ENCODE assay signal across 1 cellular context in the genomic region with DNA sequence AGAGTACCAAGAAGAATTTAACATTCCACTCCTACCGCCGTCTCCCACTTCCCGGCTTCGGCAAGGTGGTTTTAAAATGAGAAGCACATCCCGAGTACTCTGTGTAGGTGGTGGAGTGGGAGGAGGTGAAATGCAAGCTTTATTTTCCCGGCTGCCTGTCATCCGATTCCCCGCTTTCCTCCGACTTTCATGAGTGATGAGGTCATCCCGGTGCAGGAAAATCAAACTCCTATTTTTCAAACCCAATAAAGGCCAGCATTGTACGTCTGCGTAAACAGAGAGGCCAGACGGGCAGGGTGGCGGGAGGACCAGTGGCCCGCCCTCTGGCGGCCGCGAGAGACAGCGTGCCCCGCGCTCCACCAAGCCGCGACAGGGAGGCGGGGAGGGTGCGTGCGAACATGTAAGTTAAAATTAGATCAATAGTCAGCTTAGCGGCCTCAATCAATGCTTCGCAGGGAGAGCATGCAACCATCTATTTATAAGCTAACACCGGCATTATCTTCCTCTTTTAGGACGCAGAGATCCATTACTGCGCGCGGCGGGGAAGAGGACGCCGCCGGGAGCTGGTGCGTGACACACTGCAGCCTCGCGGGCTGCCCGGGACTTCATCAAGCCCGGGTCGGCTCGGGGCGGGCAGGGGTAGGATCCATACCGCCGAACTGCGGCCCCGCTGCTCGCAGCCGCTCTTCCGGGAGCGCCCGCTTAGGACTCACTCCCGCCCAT.
TF ChIP-seq lines count a peak whose summit lies in the region.

No MANE protein-coding gene starts in this region.

TF ChIP-seq in HepG2, 621 proteins besides CTCF, POLR2A, EP300 and RAD21 (continued from another document):
- TF ChIP-seq, protein P1, sequence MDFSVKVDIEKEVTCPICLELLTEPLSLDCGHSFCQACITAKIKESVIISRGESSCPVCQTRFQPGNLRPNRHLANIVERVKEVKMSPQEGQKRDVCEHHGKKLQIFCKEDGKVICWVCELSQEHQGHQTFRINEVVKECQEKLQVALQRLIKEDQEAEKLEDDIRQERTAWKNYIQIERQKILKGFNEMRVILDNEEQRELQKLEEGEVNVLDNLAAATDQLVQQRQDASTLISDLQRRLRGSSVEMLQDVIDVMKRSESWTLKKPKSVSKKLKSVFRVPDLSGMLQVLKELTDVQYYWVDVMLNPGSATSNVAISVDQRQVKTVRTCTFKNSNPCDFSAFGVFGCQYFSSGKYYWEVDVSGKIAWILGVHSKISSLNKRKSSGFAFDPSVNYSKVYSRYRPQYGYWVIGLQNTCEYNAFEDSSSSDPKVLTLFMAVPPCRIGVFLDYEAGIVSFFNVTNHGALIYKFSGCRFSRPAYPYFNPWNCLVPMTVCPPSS (IDR thresholded peaks at IDR 0.05): no peak
- TF ChIP-seq POGZ (CRISPR knock-in tag; IDR thresholded peaks at IDR 0.05) (peak; percentile 78), ZNF749 (CRISPR knock-in tag; IDR thresholded peaks at IDR 0.05; ENCODE audit: borderline replicate concordance) (no peak), ZNF777 (CRISPR knock-in tag; IDR thresholded peaks at IDR 0.05) (peak; percentile 62), ZNF776 (CRISPR knock-in tag; IDR thresholded peaks at IDR 0.05) (no peak), ZMAT3 (CRISPR knock-in tag; conservative IDR thresholded peaks at IDR 0.05) (no peak), YY1 (IDR thresholded peaks at IDR 0.05; ENCODE audit: insufficient read depth, insufficient replicate concordance, low read depth, low read length) (peak; percentile 2), NR2F6 (IDR thresholded peaks at IDR 0.05) (no peak), NR2F6 (CRISPR knock-in tag; IDR thresholded peaks at IDR 0.05) (peak; percentile 37; the same call in 1 of the 2 replicates), RARG (CRISPR knock-in tag; IDR thresholded peaks at IDR 0.05; ENCODE audit: low read depth) (no peak), ZNF264 (CRISPR knock-in tag; IDR thresholded peaks at IDR 0.05) (no peak), SKI (IDR thresholded peaks at IDR 0.05; ENCODE audit: partially characterized antibody) (peak; percentile 76), SALL1 (CRISPR knock-in tag; IDR thresholded peaks at IDR 0.05) (peak; percentile 53), SRSF9 (IDR thresholded peaks at IDR 0.05; ENCODE audit: borderline replicate concordance, insufficient read depth, low read depth, low read length, poor library complexity, severe bottlenecking) (no peak), ZNF780A (CRISPR knock-in tag; IDR thresholded peaks at IDR 0.05) (no peak), GATAD1 (CRISPR knock-in tag; IDR thresholded peaks at IDR 0.05) (peak; percentile 32; the same call in 1 of the 2 replicates), HDAC2 (CRISPR knock-in tag; IDR thresholded peaks at IDR 0.05) (peak; percentile 42; the same call in 1 of the 2 replicates), STAG1 (CRISPR knock-in tag; IDR thresholded peaks at IDR 0.05) (peak; percentile 61), MED1 (CRISPR knock-in tag; IDR thresholded peaks at IDR 0.05) (no peak), ZNF17 (CRISPR knock-in tag; IDR thresholded peaks at IDR 0.05) (no peak), ZNF768 (CRISPR knock-in tag; IDR thresholded peaks at IDR 0.05) (peak; percentile 61; the same call in 1 of the 2 replicates), ZNF292 (CRISPR knock-in tag; IDR thresholded peaks at IDR 0.05; ENCODE audit: borderline replicate concordance, low read depth) (peak; percentile 45; the same call in 1 of the 2 replicates), HOXA5 (CRISPR knock-in tag; IDR thresholded peaks at IDR 0.05) (no peak), NCOA1 (CRISPR knock-in tag; IDR thresholded peaks at IDR 0.05) (no peak), ZNF160 (CRISPR knock-in tag; IDR thresholded peaks at IDR 0.05) (no peak), TAF15 (IDR thresholded peaks at IDR 0.05; ENCODE audit: low read depth, low read length, poor library complexity, severe bottlenecking) (no peak), AGO1 (IDR thresholded peaks at IDR 0.05; ENCODE audit: low read depth, low read length, poor library complexity, severe bottlenecking) (no peak), HDAC1 (CRISPR knock-in tag; IDR thresholded peaks at IDR 0.05) (0 out of 2 replicates have a peak, but pooled peaks have one; percentile 23), ZBTB42 (CRISPR knock-in tag; IDR thresholded peaks at IDR 0.05) (no peak), PAX8 (CRISPR knock-in tag; IDR thresholded peaks at IDR 0.05; ENCODE audit: borderline replicate concordance) (no peak), ZSCAN20 (CRISPR knock-in tag; IDR thresholded peaks at IDR 0.05; ENCODE audit: borderline replicate concordance) (no peak)
- TF ChIP-seq, protein P2, sequence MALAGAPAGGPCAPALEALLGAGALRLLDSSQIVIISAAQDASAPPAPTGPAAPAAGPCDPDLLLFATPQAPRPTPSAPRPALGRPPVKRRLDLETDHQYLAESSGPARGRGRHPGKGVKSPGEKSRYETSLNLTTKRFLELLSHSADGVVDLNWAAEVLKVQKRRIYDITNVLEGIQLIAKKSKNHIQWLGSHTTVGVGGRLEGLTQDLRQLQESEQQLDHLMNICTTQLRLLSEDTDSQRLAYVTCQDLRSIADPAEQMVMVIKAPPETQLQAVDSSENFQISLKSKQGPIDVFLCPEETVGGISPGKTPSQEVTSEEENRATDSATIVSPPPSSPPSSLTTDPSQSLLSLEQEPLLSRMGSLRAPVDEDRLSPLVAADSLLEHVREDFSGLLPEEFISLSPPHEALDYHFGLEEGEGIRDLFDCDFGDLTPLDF (CRISPR knock-in tag; IDR thresholded peaks at IDR 0.05): no peak
- TF ChIP-seq, protein P3, sequence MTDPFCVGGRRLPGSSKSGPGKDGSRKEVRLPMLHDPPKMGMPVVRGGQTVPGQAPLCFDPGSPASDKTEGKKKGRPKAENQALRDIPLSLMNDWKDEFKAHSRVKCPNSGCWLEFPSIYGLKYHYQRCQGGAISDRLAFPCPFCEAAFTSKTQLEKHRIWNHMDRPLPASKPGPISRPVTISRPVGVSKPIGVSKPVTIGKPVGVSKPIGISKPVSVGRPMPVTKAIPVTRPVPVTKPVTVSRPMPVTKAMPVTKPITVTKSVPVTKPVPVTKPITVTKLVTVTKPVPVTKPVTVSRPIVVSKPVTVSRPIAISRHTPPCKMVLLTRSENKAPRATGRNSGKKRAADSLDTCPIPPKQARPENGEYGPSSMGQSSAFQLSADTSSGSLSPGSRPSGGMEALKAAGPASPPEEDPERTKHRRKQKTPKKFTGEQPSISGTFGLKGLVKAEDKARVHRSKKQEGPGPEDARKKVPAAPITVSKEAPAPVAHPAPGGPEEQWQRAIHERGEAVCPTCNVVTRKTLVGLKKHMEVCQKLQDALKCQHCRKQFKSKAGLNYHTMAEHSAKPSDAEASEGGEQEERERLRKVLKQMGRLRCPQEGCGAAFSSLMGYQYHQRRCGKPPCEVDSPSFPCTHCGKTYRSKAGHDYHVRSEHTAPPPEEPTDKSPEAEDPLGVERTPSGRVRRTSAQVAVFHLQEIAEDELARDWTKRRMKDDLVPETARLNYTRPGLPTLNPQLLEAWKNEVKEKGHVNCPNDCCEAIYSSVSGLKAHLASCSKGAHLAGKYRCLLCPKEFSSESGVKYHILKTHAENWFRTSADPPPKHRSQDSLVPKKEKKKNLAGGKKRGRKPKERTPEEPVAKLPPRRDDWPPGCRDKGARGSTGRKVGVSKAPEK (CRISPR knock-in tag; IDR thresholded peaks at IDR 0.05; ENCODE audit: borderline replicate concordance): 0 out of 2 replicates have a peak, but pooled peaks have one; percentile 37
- TF ChIP-seq, protein P4, sequence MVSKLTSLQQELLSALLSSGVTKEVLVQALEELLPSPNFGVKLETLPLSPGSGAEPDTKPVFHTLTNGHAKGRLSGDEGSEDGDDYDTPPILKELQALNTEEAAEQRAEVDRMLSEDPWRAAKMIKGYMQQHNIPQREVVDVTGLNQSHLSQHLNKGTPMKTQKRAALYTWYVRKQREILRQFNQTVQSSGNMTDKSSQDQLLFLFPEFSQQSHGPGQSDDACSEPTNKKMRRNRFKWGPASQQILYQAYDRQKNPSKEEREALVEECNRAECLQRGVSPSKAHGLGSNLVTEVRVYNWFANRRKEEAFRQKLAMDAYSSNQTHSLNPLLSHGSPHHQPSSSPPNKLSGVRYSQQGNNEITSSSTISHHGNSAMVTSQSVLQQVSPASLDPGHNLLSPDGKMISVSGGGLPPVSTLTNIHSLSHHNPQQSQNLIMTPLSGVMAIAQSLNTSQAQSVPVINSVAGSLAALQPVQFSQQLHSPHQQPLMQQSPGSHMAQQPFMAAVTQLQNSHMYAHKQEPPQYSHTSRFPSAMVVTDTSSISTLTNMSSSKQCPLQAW (CRISPR knock-in tag; IDR thresholded peaks at IDR 0.05): no peak
- TF ChIP-seq, protein P5, sequence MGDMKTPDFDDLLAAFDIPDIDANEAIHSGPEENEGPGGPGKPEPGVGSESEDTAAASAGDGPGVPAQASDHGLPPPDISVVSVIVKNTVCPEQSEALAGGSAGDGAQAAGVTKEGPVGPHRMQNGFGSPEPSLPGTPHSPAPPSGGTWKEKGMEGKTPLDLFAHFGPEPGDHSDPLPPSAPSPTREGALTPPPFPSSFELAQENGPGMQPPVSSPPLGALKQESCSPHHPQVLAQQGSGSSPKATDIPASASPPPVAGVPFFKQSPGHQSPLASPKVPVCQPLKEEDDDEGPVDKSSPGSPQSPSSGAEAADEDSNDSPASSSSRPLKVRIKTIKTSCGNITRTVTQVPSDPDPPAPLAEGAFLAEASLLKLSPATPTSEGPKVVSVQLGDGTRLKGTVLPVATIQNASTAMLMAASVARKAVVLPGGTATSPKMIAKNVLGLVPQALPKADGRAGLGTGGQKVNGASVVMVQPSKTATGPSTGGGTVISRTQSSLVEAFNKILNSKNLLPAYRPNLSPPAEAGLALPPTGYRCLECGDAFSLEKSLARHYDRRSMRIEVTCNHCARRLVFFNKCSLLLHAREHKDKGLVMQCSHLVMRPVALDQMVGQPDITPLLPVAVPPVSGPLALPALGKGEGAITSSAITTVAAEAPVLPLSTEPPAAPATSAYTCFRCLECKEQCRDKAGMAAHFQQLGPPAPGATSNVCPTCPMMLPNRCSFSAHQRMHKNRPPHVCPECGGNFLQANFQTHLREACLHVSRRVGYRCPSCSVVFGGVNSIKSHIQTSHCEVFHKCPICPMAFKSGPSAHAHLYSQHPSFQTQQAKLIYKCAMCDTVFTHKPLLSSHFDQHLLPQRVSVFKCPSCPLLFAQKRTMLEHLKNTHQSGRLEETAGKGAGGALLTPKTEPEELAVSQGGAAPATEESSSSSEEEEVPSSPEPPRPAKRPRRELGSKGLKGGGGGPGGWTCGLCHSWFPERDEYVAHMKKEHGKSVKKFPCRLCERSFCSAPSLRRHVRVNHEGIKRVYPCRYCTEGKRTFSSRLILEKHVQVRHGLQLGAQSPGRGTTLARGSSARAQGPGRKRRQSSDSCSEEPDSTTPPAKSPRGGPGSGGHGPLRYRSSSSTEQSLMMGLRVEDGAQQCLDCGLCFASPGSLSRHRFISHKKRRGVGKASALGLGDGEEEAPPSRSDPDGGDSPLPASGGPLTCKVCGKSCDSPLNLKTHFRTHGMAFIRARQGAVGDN (CRISPR knock-in tag; IDR thresholded peaks at IDR 0.05): peak; percentile 65
- TF ChIP-seq, protein P6, sequence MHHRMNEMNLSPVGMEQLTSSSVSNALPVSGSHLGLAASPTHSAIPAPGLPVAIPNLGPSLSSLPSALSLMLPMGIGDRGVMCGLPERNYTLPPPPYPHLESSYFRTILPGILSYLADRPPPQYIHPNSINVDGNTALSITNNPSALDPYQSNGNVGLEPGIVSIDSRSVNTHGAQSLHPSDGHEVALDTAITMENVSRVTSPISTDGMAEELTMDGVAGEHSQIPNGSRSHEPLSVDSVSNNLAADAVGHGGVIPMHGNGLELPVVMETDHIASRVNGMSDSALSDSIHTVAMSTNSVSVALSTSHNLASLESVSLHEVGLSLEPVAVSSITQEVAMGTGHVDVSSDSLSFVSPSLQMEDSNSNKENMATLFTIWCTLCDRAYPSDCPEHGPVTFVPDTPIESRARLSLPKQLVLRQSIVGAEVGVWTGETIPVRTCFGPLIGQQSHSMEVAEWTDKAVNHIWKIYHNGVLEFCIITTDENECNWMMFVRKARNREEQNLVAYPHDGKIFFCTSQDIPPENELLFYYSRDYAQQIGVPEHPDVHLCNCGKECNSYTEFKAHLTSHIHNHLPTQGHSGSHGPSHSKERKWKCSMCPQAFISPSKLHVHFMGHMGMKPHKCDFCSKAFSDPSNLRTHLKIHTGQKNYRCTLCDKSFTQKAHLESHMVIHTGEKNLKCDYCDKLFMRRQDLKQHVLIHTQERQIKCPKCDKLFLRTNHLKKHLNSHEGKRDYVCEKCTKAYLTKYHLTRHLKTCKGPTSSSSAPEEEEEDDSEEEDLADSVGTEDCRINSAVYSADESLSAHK (CRISPR knock-in tag; IDR thresholded peaks at IDR 0.05; ENCODE audit: borderline replicate concordance): no peak
TF ChIP-seq in HepG2: peak in this region for 83.
